In the genomic region with DNA sequence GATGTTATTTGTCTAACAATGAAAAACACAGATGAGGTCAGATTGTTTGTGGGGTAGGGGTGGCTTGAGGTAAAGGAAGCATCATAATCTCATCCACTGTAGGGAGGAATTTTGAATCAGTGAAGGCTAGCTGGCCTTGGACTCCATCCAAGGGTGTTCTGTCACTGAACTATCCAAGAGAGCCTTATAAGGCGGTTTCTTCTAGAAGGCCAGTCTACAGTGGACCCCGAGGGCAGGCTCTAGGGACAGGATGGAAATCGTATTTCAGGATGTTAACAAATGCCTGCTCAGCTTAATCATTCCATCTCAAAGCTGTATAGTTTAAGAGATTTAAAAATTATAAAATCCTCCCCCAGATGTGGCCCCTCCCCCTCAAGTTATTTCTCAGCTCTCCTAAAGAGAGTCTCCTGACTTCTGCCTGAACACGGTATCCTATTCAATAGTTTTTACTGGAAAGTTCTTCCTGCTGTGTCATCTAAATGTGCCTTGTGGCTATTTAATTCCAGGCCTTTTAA, we compare ENCODE assay signal across 1 cellular context.
A peak's percentile ranks its signal among the peaks of the same experiment; 100 is the strongest.
TF ChIP-seq lines count a peak whose summit lies in the region.

No MANE protein-coding gene starts in this region.

TF ChIP-seq in HEK293, 187 proteins besides CTCF, POLR2A, EP300 and RAD21 (continued from another document):
- TF ChIP-seq, protein P1, sequence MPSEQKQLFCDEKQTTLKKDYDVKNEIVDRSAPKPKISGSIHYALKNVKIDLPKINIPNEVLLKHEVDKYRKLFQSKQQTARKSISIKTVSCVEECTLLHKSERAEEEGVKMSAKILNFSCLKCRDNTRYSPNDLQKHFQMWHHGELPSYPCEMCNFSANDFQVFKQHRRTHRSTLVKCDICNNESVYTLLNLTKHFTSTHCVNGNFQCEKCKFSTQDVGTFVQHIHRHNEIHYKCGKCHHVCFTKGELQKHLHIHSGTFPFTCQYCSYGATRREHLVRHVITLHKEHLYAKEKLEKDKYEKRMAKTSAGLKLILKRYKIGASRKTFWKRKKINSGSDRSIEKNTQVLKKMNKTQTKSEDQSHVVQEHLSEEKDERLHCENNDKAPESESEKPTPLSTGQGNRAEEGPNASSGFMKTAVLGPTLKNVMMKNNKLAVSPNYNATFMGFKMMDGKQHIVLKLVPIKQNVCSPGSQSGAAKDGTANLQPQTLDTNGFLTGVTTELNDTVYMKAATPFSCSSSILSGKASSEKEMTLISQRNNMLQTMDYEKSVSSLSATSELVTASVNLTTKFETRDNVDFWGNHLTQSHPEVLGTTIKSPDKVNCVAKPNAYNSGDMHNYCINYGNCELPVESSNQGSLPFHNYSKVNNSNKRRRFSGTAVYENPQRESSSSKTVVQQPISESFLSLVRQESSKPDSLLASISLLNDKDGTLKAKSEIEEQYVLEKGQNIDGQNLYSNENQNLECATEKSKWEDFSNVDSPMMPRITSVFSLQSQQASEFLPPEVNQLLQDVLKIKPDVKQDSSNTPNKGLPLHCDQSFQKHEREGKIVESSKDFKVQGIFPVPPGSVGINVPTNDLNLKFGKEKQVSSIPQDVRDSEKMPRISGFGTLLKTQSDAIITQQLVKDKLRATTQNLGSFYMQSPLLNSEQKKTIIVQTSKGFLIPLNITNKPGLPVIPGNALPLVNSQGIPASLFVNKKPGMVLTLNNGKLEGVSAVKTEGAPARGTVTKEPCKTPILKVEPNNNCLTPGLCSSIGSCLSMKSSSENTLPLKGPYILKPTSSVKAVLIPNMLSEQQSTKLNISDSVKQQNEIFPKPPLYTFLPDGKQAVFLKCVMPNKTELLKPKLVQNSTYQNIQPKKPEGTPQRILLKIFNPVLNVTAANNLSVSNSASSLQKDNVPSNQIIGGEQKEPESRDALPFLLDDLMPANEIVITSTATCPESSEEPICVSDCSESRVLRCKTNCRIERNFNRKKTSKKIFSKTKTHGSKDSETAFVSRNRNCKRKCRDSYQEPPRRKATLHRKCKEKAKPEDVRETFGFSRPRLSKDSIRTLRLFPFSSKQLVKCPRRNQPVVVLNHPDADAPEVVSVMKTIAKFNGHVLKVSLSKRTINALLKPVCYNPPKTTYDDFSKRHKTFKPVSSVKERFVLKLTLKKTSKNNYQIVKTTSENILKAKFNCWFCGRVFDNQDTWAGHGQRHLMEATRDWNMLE (tag by site-specific recombination; conservative IDR thresholded peaks at IDR 0.05; ENCODE audit: low read depth) = no peak
- TF ChIP-seq ZBTB48 (tag by site-specific recombination; IDR thresholded peaks at IDR 0.05) (no peak), ZNF585B (tag by site-specific recombination; IDR thresholded peaks at IDR 0.05) (no peak), ZNF211 (tag by site-specific recombination; IDR thresholded peaks at IDR 0.05; ENCODE audit: low read depth) (no peak), ZNF707 (tag by site-specific recombination; IDR thresholded peaks at IDR 0.05) (no peak), KLF1 (tag by site-specific recombination; IDR thresholded peaks at IDR 0.05) (no peak), TRIM28 (IDR thresholded peaks at IDR 0.05; ENCODE audit: borderline replicate concordance, low read length) (no peak), ZNF132 (tag by site-specific recombination; IDR thresholded peaks at IDR 0.05; ENCODE audit: borderline replicate concordance) (no peak), ZBTB17 (tag by site-specific recombination; IDR thresholded peaks at IDR 0.05) (no peak), WT1 (tag by site-specific recombination; IDR thresholded peaks at IDR 0.05) (peak; percentile 34; the same call in 1 of the 2 replicates), ZNF248 (tag by site-specific recombination; IDR thresholded peaks at IDR 0.05) (no peak), ZFP3 (tag by site-specific recombination; IDR thresholded peaks at IDR 0.05; ENCODE audit: low read depth) (no peak), ZNF335 (tag by site-specific recombination; conservative IDR thresholded peaks at IDR 0.05) (peak; percentile 69), ZNF521 (tag by site-specific recombination; IDR thresholded peaks at IDR 0.05) (no peak), ZFHX2 (tag by site-specific recombination; conservative IDR thresholded peaks at IDR 0.05) (no peak)
- TF ChIP-seq, protein P2, sequence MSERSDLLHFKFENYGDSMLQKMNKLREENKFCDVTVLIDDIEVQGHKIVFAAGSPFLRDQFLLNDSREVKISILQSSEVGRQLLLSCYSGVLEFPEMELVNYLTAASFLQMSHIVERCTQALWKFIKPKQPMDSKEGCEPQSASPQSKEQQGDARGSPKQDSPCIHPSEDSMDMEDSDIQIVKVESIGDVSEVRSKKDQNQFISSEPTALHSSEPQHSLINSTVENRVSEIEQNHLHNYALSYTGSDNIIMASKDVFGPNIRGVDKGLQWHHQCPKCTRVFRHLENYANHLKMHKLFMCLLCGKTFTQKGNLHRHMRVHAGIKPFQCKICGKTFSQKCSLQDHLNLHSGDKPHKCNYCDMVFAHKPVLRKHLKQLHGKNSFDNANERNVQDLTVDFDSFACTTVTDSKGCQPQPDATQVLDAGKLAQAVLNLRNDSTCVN (tag by site-specific recombination; optimal IDR thresholded peaks at IDR 0.05) = no peak
- TF ChIP-seq, protein P3, sequence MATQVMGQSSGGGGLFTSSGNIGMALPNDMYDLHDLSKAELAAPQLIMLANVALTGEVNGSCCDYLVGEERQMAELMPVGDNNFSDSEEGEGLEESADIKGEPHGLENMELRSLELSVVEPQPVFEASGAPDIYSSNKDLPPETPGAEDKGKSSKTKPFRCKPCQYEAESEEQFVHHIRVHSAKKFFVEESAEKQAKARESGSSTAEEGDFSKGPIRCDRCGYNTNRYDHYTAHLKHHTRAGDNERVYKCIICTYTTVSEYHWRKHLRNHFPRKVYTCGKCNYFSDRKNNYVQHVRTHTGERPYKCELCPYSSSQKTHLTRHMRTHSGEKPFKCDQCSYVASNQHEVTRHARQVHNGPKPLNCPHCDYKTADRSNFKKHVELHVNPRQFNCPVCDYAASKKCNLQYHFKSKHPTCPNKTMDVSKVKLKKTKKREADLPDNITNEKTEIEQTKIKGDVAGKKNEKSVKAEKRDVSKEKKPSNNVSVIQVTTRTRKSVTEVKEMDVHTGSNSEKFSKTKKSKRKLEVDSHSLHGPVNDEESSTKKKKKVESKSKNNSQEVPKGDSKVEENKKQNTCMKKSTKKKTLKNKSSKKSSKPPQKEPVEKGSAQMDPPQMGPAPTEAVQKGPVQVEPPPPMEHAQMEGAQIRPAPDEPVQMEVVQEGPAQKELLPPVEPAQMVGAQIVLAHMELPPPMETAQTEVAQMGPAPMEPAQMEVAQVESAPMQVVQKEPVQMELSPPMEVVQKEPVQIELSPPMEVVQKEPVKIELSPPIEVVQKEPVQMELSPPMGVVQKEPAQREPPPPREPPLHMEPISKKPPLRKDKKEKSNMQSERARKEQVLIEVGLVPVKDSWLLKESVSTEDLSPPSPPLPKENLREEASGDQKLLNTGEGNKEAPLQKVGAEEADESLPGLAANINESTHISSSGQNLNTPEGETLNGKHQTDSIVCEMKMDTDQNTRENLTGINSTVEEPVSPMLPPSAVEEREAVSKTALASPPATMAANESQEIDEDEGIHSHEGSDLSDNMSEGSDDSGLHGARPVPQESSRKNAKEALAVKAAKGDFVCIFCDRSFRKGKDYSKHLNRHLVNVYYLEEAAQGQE (tag by site-specific recombination; IDR thresholded peaks at IDR 0.05) = no peak
- TF ChIP-seq, protein P4, sequence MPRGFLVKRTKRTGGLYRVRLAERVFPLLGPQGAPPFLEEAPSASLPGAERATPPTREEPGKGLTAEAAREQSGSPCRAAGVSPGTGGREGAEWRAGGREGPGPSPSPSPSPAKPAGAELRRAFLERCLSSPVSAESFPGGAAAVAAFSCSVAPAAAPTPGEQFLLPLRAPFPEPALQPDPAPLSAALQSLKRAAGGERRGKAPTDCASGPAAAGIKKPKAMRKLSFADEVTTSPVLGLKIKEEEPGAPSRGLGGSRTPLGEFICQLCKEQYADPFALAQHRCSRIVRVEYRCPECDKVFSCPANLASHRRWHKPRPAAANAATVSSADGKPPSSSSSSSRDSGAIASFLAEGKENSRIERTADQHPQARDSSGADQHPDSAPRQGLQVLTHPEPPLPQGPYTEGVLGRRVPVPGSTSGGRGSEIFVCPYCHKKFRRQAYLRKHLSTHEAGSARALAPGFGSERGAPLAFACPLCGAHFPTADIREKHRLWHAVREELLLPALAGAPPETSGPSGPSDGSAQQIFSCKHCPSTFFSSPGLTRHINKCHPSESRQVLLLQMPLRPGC (tag by site-specific recombination; IDR thresholded peaks at IDR 0.05) = no peak
- TF ChIP-seq, protein P5, sequence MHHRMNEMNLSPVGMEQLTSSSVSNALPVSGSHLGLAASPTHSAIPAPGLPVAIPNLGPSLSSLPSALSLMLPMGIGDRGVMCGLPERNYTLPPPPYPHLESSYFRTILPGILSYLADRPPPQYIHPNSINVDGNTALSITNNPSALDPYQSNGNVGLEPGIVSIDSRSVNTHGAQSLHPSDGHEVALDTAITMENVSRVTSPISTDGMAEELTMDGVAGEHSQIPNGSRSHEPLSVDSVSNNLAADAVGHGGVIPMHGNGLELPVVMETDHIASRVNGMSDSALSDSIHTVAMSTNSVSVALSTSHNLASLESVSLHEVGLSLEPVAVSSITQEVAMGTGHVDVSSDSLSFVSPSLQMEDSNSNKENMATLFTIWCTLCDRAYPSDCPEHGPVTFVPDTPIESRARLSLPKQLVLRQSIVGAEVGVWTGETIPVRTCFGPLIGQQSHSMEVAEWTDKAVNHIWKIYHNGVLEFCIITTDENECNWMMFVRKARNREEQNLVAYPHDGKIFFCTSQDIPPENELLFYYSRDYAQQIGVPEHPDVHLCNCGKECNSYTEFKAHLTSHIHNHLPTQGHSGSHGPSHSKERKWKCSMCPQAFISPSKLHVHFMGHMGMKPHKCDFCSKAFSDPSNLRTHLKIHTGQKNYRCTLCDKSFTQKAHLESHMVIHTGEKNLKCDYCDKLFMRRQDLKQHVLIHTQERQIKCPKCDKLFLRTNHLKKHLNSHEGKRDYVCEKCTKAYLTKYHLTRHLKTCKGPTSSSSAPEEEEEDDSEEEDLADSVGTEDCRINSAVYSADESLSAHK (tag by site-specific recombination; IDR thresholded peaks at IDR 0.05) = peak; percentile 59
- TF ChIP-seq, protein P6, sequence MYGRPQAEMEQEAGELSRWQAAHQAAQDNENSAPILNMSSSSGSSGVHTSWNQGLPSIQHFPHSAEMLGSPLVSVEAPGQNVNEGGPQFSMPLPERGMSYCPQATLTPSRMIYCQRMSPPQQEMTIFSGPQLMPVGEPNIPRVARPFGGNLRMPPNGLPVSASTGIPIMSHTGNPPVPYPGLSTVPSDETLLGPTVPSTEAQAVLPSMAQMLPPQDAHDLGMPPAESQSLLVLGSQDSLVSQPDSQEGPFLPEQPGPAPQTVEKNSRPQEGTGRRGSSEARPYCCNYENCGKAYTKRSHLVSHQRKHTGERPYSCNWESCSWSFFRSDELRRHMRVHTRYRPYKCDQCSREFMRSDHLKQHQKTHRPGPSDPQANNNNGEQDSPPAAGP (tag by site-specific recombination; IDR thresholded peaks at IDR 0.05) = no peak
- TF ChIP-seq, protein P7, sequence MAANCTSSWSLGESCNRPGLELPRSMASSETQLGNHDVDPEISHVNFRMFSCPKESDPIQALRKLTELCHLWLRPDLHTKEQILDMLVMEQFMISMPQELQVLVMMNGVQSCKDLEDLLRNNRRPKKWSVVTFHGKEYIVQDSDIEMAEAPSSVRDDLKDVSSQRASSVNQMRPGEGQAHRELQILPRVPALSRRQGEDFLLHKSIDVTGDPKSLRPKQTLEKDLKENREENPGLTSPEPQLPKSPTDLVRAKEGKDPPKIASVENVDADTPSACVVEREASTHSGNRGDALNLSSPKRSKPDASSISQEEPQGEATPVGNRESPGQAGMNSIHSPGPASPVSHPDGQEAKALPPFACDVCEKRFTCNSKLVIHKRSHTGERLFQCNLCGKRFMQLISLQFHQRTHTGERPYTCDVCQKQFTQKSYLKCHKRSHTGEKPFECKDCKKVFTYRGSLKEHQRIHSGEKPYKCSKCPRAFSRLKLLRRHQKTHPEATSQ (tag by site-specific recombination; IDR thresholded peaks at IDR 0.05) = no peak
TF ChIP-seq in HEK293: peak in this region for 5.
